8 cellular contexts compared by ENCODE assay signal in genomic region chr18:35267161-35267651, GRCh38. TPM values are rescaled to one million over a fixed set of nuclear protein-coding genes. Genes with fewer than 3 reads are reported as not detected.
DNase-seq lines count a peak whose midpoint lies in the region; ATAC-seq, FAIRE-seq and TF ChIP-seq lines count a peak whose summit lies in the region.

No MANE protein-coding gene starts in this region.

- DNase-seq in activated CD4-positive, CD25-positive, alpha-beta regulatory T cell treated with anti-CD3 and anti-CD28 coated beads, Interleukin-2, amount 50 U/mL, for 16 hours (ENCODE audit: low read depth, low spot score): peak; percentile 33
- DNase-seq in bronchial epithelial cell (ENCODE audit: low read depth) (no peak), kidney epithelial cell (ENCODE audit: low read depth) (no peak)
- peak; percentile 66 for DNase-seq in stimulated activated CD4-positive, alpha-beta T cell treated with anti-CD3 and anti-CD28 coated beads, Interleukin-4, amount 100 ng/mL, for 24 hours

- H3K36me3 ChIP-seq in bronchial epithelial cell (ENCODE audit: control insufficient read depth, insufficient read depth, low read length) (peaks cover 2% of the 10 kb centered on the region), kidney epithelial cell (ENCODE audit: control insufficient read depth, insufficient read depth, low read length) (no peaks in the 10 kb centered on the region)

- no peak for FAIRE-seq in bronchial epithelial cell (lab: Jason Lieb, UNC)

- H3K27me3 ChIP-seq in bronchial epithelial cell (ENCODE audit: control insufficient read depth, insufficient read depth, low read length) (no peaks in the 10 kb centered on the region), kidney epithelial cell (ENCODE audit: control insufficient read depth, insufficient read depth, low read length) (no peaks in the 10 kb centered on the region)

- peak; percentile 68 for ATAC-seq in GM18517 (IDR thresholded peaks at IDR 0.05; ENCODE audit: unreplicated experiment)
- ATAC-seq in HG03354 (IDR thresholded peaks at IDR 0.05; ENCODE audit: poor library complexity, severe bottlenecking, unreplicated experiment): peak; percentile 87
- no peak for ATAC-seq in HG03521 (IDR thresholded peaks at IDR 0.05; ENCODE audit: unreplicated experiment)
- no peak for ATAC-seq in HG02970 (IDR thresholded peaks at IDR 0.05; ENCODE audit: low FRiP score, unreplicated experiment)

- H3K4me3 ChIP-seq in bronchial epithelial cell (ENCODE audit: low read depth, low read length) (peak overlapping the region; percentile 40), kidney epithelial cell (ENCODE audit: low read depth, low read length) (peak overlapping the region; percentile 46)

- TF ChIP-seq CTCF in bronchial epithelial cell (IDR thresholded peaks at IDR 0.05; ENCODE audit: insufficient read depth, low read length, severe bottlenecking) (no peak), kidney epithelial cell (IDR thresholded peaks at IDR 0.05; ENCODE audit: insufficient read depth, low read length, poor library complexity, severe bottlenecking) (no peak)

RNA-seq across cellular contexts. Expression of gene ZSCAN30, which starts 22.8 kb away (rescaled TPM):
- total RNA-seq in bronchial epithelial cell (10.0 and 16.5 TPM in 2 replicates), kidney epithelial cell (11.3 and 16.8 TPM in 2 replicates)

RNA-seq across cellular contexts. Expression of gene ZNF397, which starts 26.4 kb away (rescaled TPM):
- total RNA-seq in bronchial epithelial cell: 12.4 and 15.0 TPM in 2 replicates
- 18.4 and 19.4 TPM in 2 replicates for total RNA-seq in kidney epithelial cell

Comparison
In these comparisons a context has a peak if more than half of its experiments do, and no peak if none do; other contexts are left out.
1. ATAC-seq: peak in GM18517 (single experiment) and HG03354 (single experiment); none in HG03521 (single experiment) and HG02970 (single experiment).
2. DNase-seq: peak in activated CD4-positive, CD25-positive, alpha-beta regulatory T cell treated with anti-CD3 and anti-CD28 coated beads, Interleukin-2, amount 50 U/mL, for 16 hours (single experiment) and stimulated activated CD4-positive, alpha-beta T cell treated with anti-CD3 and anti-CD28 coated beads, Interleukin-4, amount 100 ng/mL, for 24 hours (single experiment); none in bronchial epithelial cell (single experiment) and kidney epithelial cell (single experiment).